In genomic region chr18:9994701-9995100, GRCh38 we compare ENCODE assay signal across 27 cellular contexts.
"Had no signal": no experiment of that assay in that cellular context is flagged by ENCODE, and none has a peak within 500 bp of the region (broad histone marks: within the 10 kb centered on the region; RNA-seq: fewer than 3 reads in every experiment).

No MANE protein-coding gene starts in this region.

- H2AFZ ChIP-seq: parathyroid adenoma had no signal

- H3K27me3 ChIP-seq: cardiac muscle cell, colonic mucosa, gastroesophageal sphincter, left lung, tibial nerve had no signal

- H3K4me1 ChIP-seq: colonic mucosa, parathyroid adenoma, psoas muscle had no signal

- H3K27ac ChIP-seq: cardiac muscle cell, colonic mucosa, gastroesophageal sphincter, left lung, parathyroid adenoma, psoas muscle, spleen, tibial nerve had no signal

- H3K4me3 Mint-ChIP-seq: activated naive CD8-positive, alpha-beta T cell; activated T-cell treated with anti-CD3 and anti-CD28 coated beads, Interleukin-2, amount 50 U/mL, for 72 hours; brain; immature natural killer cell; mesothelial cell of epicardium; naive B cell; neural crest cell; T-cell had no signal

- H3K36me3 ChIP-seq: cardiac muscle cell, colonic mucosa, gastroesophageal sphincter, left lung, spleen, tibial nerve had no signal

- ATAC-seq: activated T-cell treated with anti-CD3 and anti-CD28 coated beads, Interleukin-2, amount 50 U/mL, for 72 hours; gastroesophageal sphincter; left lung; psoas muscle; T-cell had no signal

- H3K4me1 Mint-ChIP-seq: immature natural killer cell, T-cell had no signal

- DNase-seq: activated CD4-positive, alpha-beta T cell treated with anti-CD3 and anti-CD28 coated beads for 4 hours; activated CD4-positive, alpha-beta T cell treated with anti-CD3 and anti-CD28 coated beads, Interleukin-2, amount 50 U/mL, for 4 hours; activated naive CD4-positive, alpha-beta T cell; activated T-cell treated with anti-CD3 and anti-CD28 coated beads for 4 hours; activated T-cell treated with anti-CD3 and anti-CD28 coated beads, Interleukin-2, amount 50 U/mL, for 72 hours; aorta; cerebellar nuclear complex; effector memory CD4-positive, alpha-beta T cell; head of caudate nucleus; immature natural killer cell; kidney; left lung; naive B cell; nucleus accumbens; psoas muscle; spleen; stimulated activated naive CD4-positive, alpha-beta T cell treated with Interleukin-2 at 50 U/mL for 16 hours; T-cell had no signal

- H3K79me2 ChIP-seq: parathyroid adenoma had no signal

- H3K9ac ChIP-seq: parathyroid adenoma had no signal

- H3K36me3 Mint-ChIP-seq: T-cell had no signal

- H3K27ac Mint-ChIP-seq: activated naive CD8-positive, alpha-beta T cell; activated T-cell treated with anti-CD3 and anti-CD28 coated beads, Interleukin-2, amount 50 U/mL, for 72 hours; immature natural killer cell; naive B cell; T-cell had no signal

- H3K4me3 ChIP-seq: cardiac muscle cell, colonic mucosa, gastroesophageal sphincter, left lung, psoas muscle, spleen, tibial nerve had no signal
